13 cellular contexts compared by ENCODE assay signal in genomic region chr11:93526691-93527583, GRCh38. TPM values are rescaled to one million over a fixed set of nuclear protein-coding genes. Genes with fewer than 3 reads are reported as not detected.
DNase-seq lines count a peak whose midpoint lies in the region; ATAC-seq, FAIRE-seq and TF ChIP-seq lines count a peak whose summit lies in the region.
"Had no signal": no experiment of that assay in that cellular context is flagged by ENCODE, and none has a peak within 500 bp of the region (broad histone marks: within the 10 kb centered on the region; RNA-seq: fewer than 3 reads in every experiment).

No MANE protein-coding gene starts in this region.

- H3K27me3 Mint-ChIP-seq in naive B cell: no peaks in the 10 kb centered on the region

- H3K4me1 Mint-ChIP-seq in naive B cell: peaks cover 33 to 49% (median 33%) of the 10 kb centered on the region in 3 donors

- no peaks in the 10 kb centered on the region for H3K36me3 Mint-ChIP-seq in naive B cell

- H3K4me3 Mint-ChIP-seq in naive B cell: peak overlapping the region in 4 of 8 donors; percentile 7 to 83 (median 56)

- H3K4me1 ChIP-seq in kidney (ENCODE audit: control insufficient read depth in 1 of 2, insufficient read depth in 1 of 2, low read depth in 1 of 2, low read length in 2 of 2): peaks cover 0 to 13% of the 10 kb centered on the region in 2 donors

- no peak for DNase-seq in GM12864 (ENCODE audit: low read depth)
- DNase-seq in HT-29 (ENCODE audit: low spot score): peak; percentile 37
- no peak for DNase-seq in naive B cell
- no peak for DNase-seq in kidney
- no peak for DNase-seq in NAMALWA (ENCODE audit: low spot score)
- no peak for DNase-seq in posterior vena cava (ENCODE audit: low spot score)
- DNase-seq: activated CD4-positive, alpha-beta T cell treated with anti-CD3 and anti-CD28 coated beads, Interleukin-2, amount 50 U/mL, for 4 hours; GDM1; MM.1S; stimulated activated naive CD4-positive, alpha-beta T cell had no signal

- H3K36me3 ChIP-seq in kidney (ENCODE audit: control insufficient read depth in 1 of 2, insufficient read depth in 2 of 2, low read length in 2 of 2): no peaks in the 10 kb centered on the region

- intact Hi-C loops in kidney (cut with DNase I): no loop called here
- intact Hi-C loops in posterior vena cava (cut with DNase I): no loop called here

- ATAC-seq in GM21367 (IDR thresholded peaks at IDR 0.05; ENCODE audit: unreplicated experiment): peak; percentile 26
- ATAC-seq in naive B cell (ENCODE audit: low read depth in 2 of 2): peak in 1 of 2 donors; percentile 29
- no peak for ATAC-seq in HG03135 (IDR thresholded peaks at IDR 0.05; ENCODE audit: unreplicated experiment)

- FAIRE-seq in kidney (lab: Jason Lieb, UNC): no peak

- H3K9me3 Mint-ChIP-seq in naive B cell: no peaks in the 10 kb centered on the region

- H3K4me3 ChIP-seq in GM12864 (ENCODE audit: low read depth, low read length) (peak overlapping the region; percentile 15), kidney (ENCODE audit: low read length in 2 of 2) (no peak overlapping the region)
- H3K4me3 ChIP-seq: lung had no signal

- TF ChIP-seq CTCF in GM12864 (IDR thresholded peaks at IDR 0.05; ENCODE audit: low read depth, low read length, missing control alignments) (no peak), kidney (IDR thresholded peaks at IDR 0.05; ENCODE audit: borderline replicate concordance, extremely low read depth, insufficient read depth) (no peak)

- peak overlapping the region in 5 of 6 donors; percentile 7 to 74 (median 49) for H3K27ac Mint-ChIP-seq in naive B cell

- H3K27ac ChIP-seq in kidney (ENCODE audit: low read depth in 2 of 2, low read length in 2 of 2): no peak overlapping the region

- H3K9me3 ChIP-seq in kidney (ENCODE audit: control insufficient read depth in 1 of 2, low read length in 2 of 2): no peaks in the 10 kb centered on the region

- no peak overlapping the region for H3K9ac ChIP-seq in kidney (ENCODE audit: low read length in 2 of 2)

RNA-seq across cellular contexts. Expression of gene SMCO4, which starts 16.3 kb away (rescaled TPM):
- 24.6 and 36.4 TPM in 2 replicates for total RNA-seq in HT-29 (2014; rRNA removed; shearing (Covaris generic))
- polyA plus RNA-seq in naive B cell (ENCODE audit: low read depth in 6 of 6) (10 to 100 TPM in 1 of 6 donors, 1 to 10 TPM in 4, not detected in 1; 1.2 to 63.3 (median 2.7) TPM), kidney (ENCODE audit: insufficient read depth, low read depth, low replicate concordance) (102 TPM)
- total RNA-seq in kidney (33.0 TPM), posterior vena cava (10 to 100 TPM; 11.6 to 11.7 TPM)
